Comparison of ENCODE assay signal across 28 cellular contexts in genomic region chr1:24584103-24584764, GRCh38. TPM values are rescaled to one million over a fixed set of nuclear protein-coding genes. Genes with fewer than 3 reads are reported as not detected.
DNase-seq lines count a peak whose midpoint lies in the region; ATAC-seq and TF ChIP-seq lines count a peak whose summit lies in the region.
"Had no signal": no experiment of that assay in that cellular context is flagged by ENCODE, and none has a peak within 500 bp of the region (broad histone marks: within the 10 kb centered on the region; RNA-seq: fewer than 3 reads in every experiment).

No MANE protein-coding gene starts in this region.

- H3K4me1 Mint-ChIP-seq in stimulated activated effector memory CD8-positive, alpha-beta T cell treated with anti-CD3 and anti-CD28 coated beads, Interleukin-12 subunit alpha, Interleukin-12 subunit beta, amount 100 ng/mL, for 72 hours = no peaks in the 10 kb centered on the region
- H3K4me1 Mint-ChIP-seq: GM23338 had no signal

- H3K27ac Mint-ChIP-seq in stimulated activated effector memory CD8-positive, alpha-beta T cell treated with anti-CD3 and anti-CD28 coated beads, Interleukin-12 subunit alpha, Interleukin-12 subunit beta, amount 100 ng/mL, for 72 hours = no peak overlapping the region
- H3K27ac Mint-ChIP-seq: activated B cell treated with CpG ODN at 0.5 μM for 24 hours; activated CD4-positive, alpha-beta T cell treated with anti-CD3 and anti-CD28 coated beads, Interleukin-2, amount 10 ng/mL, durations not matched to agents 7 days and 5 days; activated naive CD8-positive, alpha-beta T cell treated with anti-CD3 and anti-CD28 coated beads for 36 hours; CD4-positive, alpha-beta T cell; GM23338 had no signal

- ATAC-seq in left ventricle myocardium superior = peak; percentile 90
- peak; percentile 24 for ATAC-seq in stimulated activated effector memory CD8-positive, alpha-beta T cell treated with anti-CD3 and anti-CD28 coated beads, Interleukin-12 subunit alpha, Interleukin-12 subunit beta, amount 100 ng/mL, for 72 hours
- ATAC-seq in GM21825 (IDR thresholded peaks at IDR 0.05; ENCODE audit: unreplicated experiment) = no peak
- ATAC-seq: GM23338, right lobe of liver had no signal

- BruUV-seq in OCI-LY7 (replicated peaks; lab: Mats Ljungman, UMichigan) = no TSS peak

- no peaks in the 10 kb centered on the region for H3K9me2 ChIP-seq in OCI-LY7 (ENCODE audit: insufficient read depth, low read length)

- H3K4me3 Mint-ChIP-seq in stimulated activated effector memory CD8-positive, alpha-beta T cell treated with anti-CD3 and anti-CD28 coated beads, Interleukin-12 subunit alpha, Interleukin-12 subunit beta, amount 100 ng/mL, for 72 hours = no peak overlapping the region
- H3K4me3 Mint-ChIP-seq: activated B cell treated with CpG ODN at 0.5 μM for 24 hours; activated CD4-positive, alpha-beta T cell treated with anti-CD3 and anti-CD28 coated beads, Interleukin-2, amount 10 ng/mL, durations not matched to agents 7 days and 5 days; activated naive CD8-positive, alpha-beta T cell treated with anti-CD3 and anti-CD28 coated beads for 36 hours; CD4-positive, alpha-beta T cell; GM23338 had no signal

- no peak for TF ChIP-seq CTCF in GM12865 (IDR thresholded peaks at IDR 0.05; ENCODE audit: insufficient read depth, low read depth, low read length, missing control alignments)
- no peak for TF ChIP-seq CTCF in OCI-LY7 (conservative IDR thresholded peaks at IDR 0.05; ENCODE audit: low read length)

- no peaks in the 10 kb centered on the region for H3K9me3 ChIP-seq in OCI-LY7 (ENCODE audit: low read length)
- H3K9me3 ChIP-seq: colonic mucosa, gastrocnemius medialis, right lobe of liver had no signal

- H3K4me1 ChIP-seq in OCI-LY7 (ENCODE audit: insufficient read depth, low read length, poor library complexity, severe bottlenecking) = peaks cover 11% of the 10 kb centered on the region
- H3K4me1 ChIP-seq: colonic mucosa had no signal

- 0 out of 2 replicates have a peak overlapping the region, but pooled peaks have one; percentile 9 for H3K4me2 ChIP-seq in OCI-LY7 (ENCODE audit: low read length)
- H3K4me2 ChIP-seq: GM23338 had no signal

- no peaks in the 10 kb centered on the region for H3K79me2 ChIP-seq in OCI-LY7 (ENCODE audit: insufficient read depth, low read depth, low read length)

- no peaks in the 10 kb centered on the region for H3K36me3 Mint-ChIP-seq in stimulated activated effector memory CD8-positive, alpha-beta T cell treated with anti-CD3 and anti-CD28 coated beads, Interleukin-12 subunit alpha, Interleukin-12 subunit beta, amount 100 ng/mL, for 72 hours
- H3K36me3 Mint-ChIP-seq: activated naive CD8-positive, alpha-beta T cell treated with anti-CD3 and anti-CD28 coated beads for 36 hours had no signal

- H3K4me3 ChIP-seq in GM12865 (ENCODE audit: low read depth, low read length) (no peak overlapping the region), OCI-LY7 (ENCODE audit: low read depth, low read length, poor library complexity, severe bottlenecking) (no peak overlapping the region)
- H3K4me3 ChIP-seq: colonic mucosa, gastrocnemius medialis, GM23338, right lobe of liver had no signal

- POLR2A ChIA-PET in OCI-LY7 (lab: Charles Lee) = interaction anchor here (0.5 to 0.7 kb wide), 3 partner anchors 9 to 154 kb away, joined by 3 read pairs; no protein-coding TSS in a partner anchor

- intact Hi-C loops in OCI-LY7 (cut with micrococcal nuclease; ENCODE audit: unreplicated experiment) (no loop called here), left ventricle myocardium superior (cut with micrococcal nuclease) (no loop called here)

- DNase-seq in GM12865 (ENCODE audit: low read depth) (peak; percentile 12), OCI-LY7 (ENCODE audit: low spot score) (no peak), left ventricle myocardium superior (peak; percentile 32), DMS53 treated with DMSO at 0.1 percent for 48 hours (lab: John Stamatoyannopoulos, UW; ENCODE audit: unreplicated experiment) (no peak)
- DNase-seq in stimulated activated effector memory CD8-positive, alpha-beta T cell treated with anti-CD3 and anti-CD28 coated beads, Interleukin-12 subunit alpha, Interleukin-12 subunit beta, amount 100 ng/mL, for 72 hours (ENCODE audit: low spot score in 2 of 2) = no peak
- no peak for DNase-seq in stimulated activated CD8-positive, alpha-beta memory T cell treated with anti-CD3 and anti-CD28 coated beads, Interleukin-4, amount 100 ng/mL, for 48 hours
- DNase-seq: activated B cell treated with CpG ODN at 0.5 μM for 24 hours; activated CD4-positive, alpha-beta T cell treated with anti-CD3 and anti-CD28 coated beads, Interleukin-2, amount 10 ng/mL, durations not matched to agents 7 days and 5 days; activated effector memory CD4-positive, alpha-beta T cell treated with anti-CD3 and anti-CD28 coated beads, Interleukin-2, amount 50 U/mL, for 16 hours; activated naive CD8-positive, alpha-beta T cell treated with anti-CD3 and anti-CD28 coated beads for 36 hours; AML-193; aorta; CD4-positive, alpha-beta T cell; colonic mucosa; effector CD4-positive, alpha-beta T cell; gastrocnemius medialis; hypothalamus; NCI-H446; NCI-H774; posterior cingulate gyrus; right lobe of liver; T-helper 1 cell had no signal

- no peak overlapping the region for H2AFZ ChIP-seq in OCI-LY7 (ENCODE audit: low read length)
- H2AFZ ChIP-seq: GM23338 had no signal

- CTCF ChIA-PET in OCI-LY7 (lab: Charles Lee; ENCODE audit: unreplicated experiment) = no interaction called here

- no peak overlapping the region for H3K27ac ChIP-seq in OCI-LY7 (ENCODE audit: low read depth, low read length, poor library complexity, severe bottlenecking)
- H3K27ac ChIP-seq: colonic mucosa, gastrocnemius medialis, right lobe of liver, RWPE1 had no signal

- no peaks in the 10 kb centered on the region for H4K20me1 ChIP-seq in OCI-LY7 (ENCODE audit: insufficient read depth, low read length)

- no peaks in the 10 kb centered on the region for H3K9me3 Mint-ChIP-seq in stimulated activated effector memory CD8-positive, alpha-beta T cell treated with anti-CD3 and anti-CD28 coated beads, Interleukin-12 subunit alpha, Interleukin-12 subunit beta, amount 100 ng/mL, for 72 hours
- H3K9me3 Mint-ChIP-seq: activated CD4-positive, alpha-beta T cell treated with anti-CD3 and anti-CD28 coated beads, Interleukin-2, amount 10 ng/mL, durations not matched to agents 7 days and 5 days; activated naive CD8-positive, alpha-beta T cell treated with anti-CD3 and anti-CD28 coated beads for 36 hours; GM23338 had no signal

- no peaks in the 10 kb centered on the region for H3K36me3 ChIP-seq in OCI-LY7 (ENCODE audit: insufficient read depth, low read length)
- H3K36me3 ChIP-seq: colonic mucosa, gastrocnemius medialis, right lobe of liver had no signal

RNA-seq across cellular contexts. Expression of gene NCMAP, which starts 28.3 kb away (rescaled TPM):
- 0.95 and 1.1 TPM in 2 replicates for total RNA-seq in OCI-LY7 (2014; rRNA removed; shearing (Covaris generic))
- 0.99 and 1.0 TPM in 2 replicates for total RNA-seq in OCI-LY7 (2022)
- total RNA-seq in left ventricle myocardium superior = 0.27 TPM
- total RNA-seq: A673; activated B cell treated with CpG ODN at 0.5 μM for 24 hours; activated CD4-positive, alpha-beta T cell treated with anti-CD3 and anti-CD28 coated beads, Interleukin-2, amount 10 ng/mL, durations not matched to agents 7 days and 5 days; CD4-positive, alpha-beta T cell; fibroblast of lung; mesenteric fat pad had no signal

RNA-seq across cellular contexts. Expression of gene SRRM1, which starts 58.9 kb away (rescaled TPM):
- total RNA-seq in OCI-LY7 (2014; rRNA removed; shearing (Covaris generic)) = 72.5 and 78.5 TPM in 2 replicates
- total RNA-seq in OCI-LY7 (2022) = 251 and 258 TPM in 2 replicates
- total RNA-seq in left ventricle myocardium superior = 65.5 TPM

Comparison
In these comparisons a context has a peak if more than half of its experiments do, and no peak if none do; other contexts are left out.
1. DNase-seq: peak in GM12865 (single experiment) and left ventricle myocardium superior (single experiment); none in OCI-LY7 (single experiment), stimulated activated effector memory CD8-positive, alpha-beta T cell treated with anti-CD3 and anti-CD28 coated beads, Interleukin-12 subunit alpha, Interleukin-12 subunit beta, amount 100 ng/mL, for 72 hours (0 of 2), DMS53 treated with DMSO at 0.1 percent for 48 hours (single experiment) and stimulated activated CD8-positive, alpha-beta memory T cell treated with anti-CD3 and anti-CD28 coated beads, Interleukin-4, amount 100 ng/mL, for 48 hours (single experiment).